In the genomic region with DNA sequence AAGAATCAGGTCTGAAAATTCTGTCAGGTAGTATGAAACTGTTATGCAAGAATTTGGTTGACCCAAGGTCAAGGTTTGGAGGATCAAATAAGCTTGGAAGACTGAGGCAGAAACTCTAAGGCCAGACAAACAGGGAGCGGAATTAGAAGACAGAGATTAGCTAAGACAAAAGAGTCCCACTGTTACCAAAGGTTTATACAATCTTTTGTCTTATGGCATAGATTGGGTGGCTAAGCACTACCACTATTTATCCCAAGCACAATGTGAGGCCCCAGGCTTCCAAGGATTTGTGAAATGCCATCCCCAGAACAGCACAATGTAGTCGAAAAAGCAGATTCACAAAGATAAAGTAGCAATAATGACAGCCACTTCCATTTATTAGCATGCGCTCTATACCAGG, we compare ENCODE assay signal across 24 cellular contexts.
"Had no signal": no experiment of that assay in that cellular context is flagged by ENCODE, and none has a peak within 500 bp of the region (broad histone marks: within the 10 kb centered on the region; RNA-seq: fewer than 3 reads in every experiment).

No MANE protein-coding gene starts in this region.

- H3K27me3 ChIP-seq: colonic mucosa, hepatocyte, neutrophil, spleen, tibial artery, upper lobe of left lung, uterus had no signal

- H3K79me2 ChIP-seq: hepatocyte had no signal

- H3K9me3 ChIP-seq: colonic mucosa, neutrophil, psoas muscle, spleen, tibial artery, upper lobe of left lung, uterus had no signal

- H3K4me1 ChIP-seq: colonic mucosa, psoas muscle, spleen, upper lobe of left lung, uterus had no signal

- H3K4me2 ChIP-seq: hepatocyte had no signal

- H3K4me3 ChIP-seq: colonic mucosa, hepatocyte, lung, psoas muscle, spleen, tibial artery, upper lobe of left lung, uterus had no signal

- H3K27ac ChIP-seq: colonic mucosa, hepatocyte, neutrophil, psoas muscle, spleen, tibial artery, upper lobe of left lung, uterus had no signal

- DNase-seq: colonic mucosa; dermis blood vessel endothelial cell; erythroblast; foreskin melanocyte; head of caudate nucleus; left colon; left ventricle myocardium superior; mesenchymal stem cell; naive B cell; psoas muscle; retina; spleen; stimulated activated CD4-positive, alpha-beta T cell treated with anti-CD3 and anti-CD28 coated beads, Interleukin-15, amount 100 ng/mL, for 24 hours; stimulated activated CD4-positive, alpha-beta T cell treated with anti-CD3 and anti-CD28 coated beads, Interleukin-1b, Interleukin-23, amount 100 ng/mL, for 48 hours; stimulated activated CD4-positive, alpha-beta T cell treated with anti-CD3 and anti-CD28 coated beads, Interleukin-4, amount 100 ng/mL, for 24 hours; tibial artery; upper lobe of left lung; uterus had no signal

- FAIRE-seq: endothelial cell of umbilical vein had no signal

- H3K36me3 ChIP-seq: colonic mucosa, neutrophil, spleen, tibial artery, upper lobe of left lung, uterus had no signal

- H2AFZ ChIP-seq: hepatocyte had no signal

- ATAC-seq: left colon; left ventricle myocardium superior; psoas muscle; sciatic nerve; stimulated activated memory B cell treated with anti-CD40 and anti-IgM and Interleukin-4, amounts not matched to agents 10 μg/mL and 1 μg/mL and 100 μg/mL, for 72 hours had no signal
